ENCODE assay signal across 18 cellular contexts in the genomic region with DNA sequence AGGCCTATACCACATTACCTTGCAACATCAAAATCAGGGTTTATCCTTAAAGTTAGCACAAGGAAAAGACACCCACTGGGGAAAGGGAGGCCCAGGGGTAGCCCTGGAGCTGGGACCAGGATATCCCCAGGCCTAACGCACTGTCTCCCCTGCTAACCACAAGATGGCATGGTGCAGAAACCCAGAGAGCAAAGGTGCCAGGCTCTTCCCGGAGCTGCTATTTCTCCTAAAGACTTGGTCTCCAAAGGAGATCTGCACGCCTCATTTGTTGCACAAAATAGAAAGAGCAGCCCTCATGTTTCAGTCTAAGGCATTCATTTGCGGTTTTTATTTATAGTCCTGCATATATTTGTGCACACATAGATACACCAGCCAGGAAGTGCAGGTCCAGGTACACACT.
DNase-seq lines count a peak whose midpoint lies in the region; ATAC-seq and TF ChIP-seq lines count a peak whose summit lies in the region.
"Had no signal": no experiment of that assay in that cellular context is flagged by ENCODE, and none has a peak within 500 bp of the region (broad histone marks: within the 10 kb centered on the region; RNA-seq: fewer than 3 reads in every experiment).

No MANE protein-coding gene starts in this region.

- H3K9me3 Mint-ChIP-seq in type B pancreatic cell = peaks cover under 1% of the 10 kb centered on the region
- H3K9me3 Mint-ChIP-seq: CD4-positive, alpha-beta memory T cell had no signal

- no peak overlapping the region for H3K4me3 Mint-ChIP-seq in type B pancreatic cell
- H3K4me3 Mint-ChIP-seq: CD4-positive, alpha-beta memory T cell had no signal

- H3K36me3 Mint-ChIP-seq in type B pancreatic cell = peaks cover 8% of the 10 kb centered on the region
- H3K36me3 Mint-ChIP-seq: CD4-positive, alpha-beta memory T cell had no signal

- TF ChIP-seq CTCF in epithelial cell of proximal tubule (conservative IDR thresholded peaks at IDR 0.05; ENCODE audit: low read depth, low read length) (peak; percentile 12), type B pancreatic cell (conservative IDR thresholded peaks at IDR 0.05) (peak; percentile 31), breast epithelium (IDR thresholded peaks at IDR 0.05) (no peak)

- peak overlapping the region; percentile 61 for H3K27ac Mint-ChIP-seq in type B pancreatic cell
- H3K27ac Mint-ChIP-seq: CD4-positive, alpha-beta memory T cell had no signal

- no peak for ATAC-seq in activated CD4-positive, CD25-positive, alpha-beta regulatory T cell treated with anti-CD3 and anti-CD28 coated beads, Interleukin-2, amount 50 U/mL, for 24 hours
- no peak for ATAC-seq in GM19463 (IDR thresholded peaks at IDR 0.05; ENCODE audit: unreplicated experiment)
- ATAC-seq: heart right ventricle, left lobe of liver had no signal

- no peak for TF ChIP-seq POLR2A in breast epithelium (IDR thresholded peaks at IDR 0.05)

- no peaks in the 10 kb centered on the region for H3K27me3 Mint-ChIP-seq in type B pancreatic cell

- no peaks in the 10 kb centered on the region for H3K36me3 ChIP-seq in breast epithelium
- H3K36me3 ChIP-seq: esophagus squamous epithelium, heart right ventricle, tibial nerve had no signal

- H3K4me1 ChIP-seq in breast epithelium = no peaks in the 10 kb centered on the region
- H3K4me1 ChIP-seq: heart right ventricle, tibial nerve had no signal

- H3K9me3 ChIP-seq in breast epithelium = peaks cover 0 to 7% of the 10 kb centered on the region in 2 donors
- H3K9me3 ChIP-seq: esophagus squamous epithelium had no signal

- peak; percentile 22 for DNase-seq in NCI-H146 (lab: John Stamatoyannopoulos, UW)
- no peak for DNase-seq in NCI-H146 treated with DMSO at 0.1 percent for 48 hours (lab: John Stamatoyannopoulos, UW; ENCODE audit: unreplicated experiment)
- peak; percentile 84 for DNase-seq in NCI-H345 (lab: John Stamatoyannopoulos, UW)
- DNase-seq in epithelial cell of proximal tubule (ENCODE audit: low read depth) = no peak
- no peak for DNase-seq in type B pancreatic cell (ENCODE audit: extremely low spot score, unreplicated experiment)
- no peak for DNase-seq in breast epithelium (ENCODE audit: low spot score in 2 of 2)
- DNase-seq: 8988T; activated CD4-positive, alpha-beta T cell treated with anti-CD3 and anti-CD28 coated beads, Interleukin-2, amount 50 U/mL, for 4 hours; CD4-positive, alpha-beta memory T cell; esophagus squamous epithelium; heart right ventricle; SHP77 treated with DMSO at 0.1 percent for 48 hours; stimulated activated CD4-positive, alpha-beta T cell treated with anti-CD3 and anti-CD28 coated beads, Interleukin-1b, Interleukin-23, amount 100 ng/mL, for 48 hours had no signal

- H3K27me3 ChIP-seq in breast epithelium = no peaks in the 10 kb centered on the region
- H3K27me3 ChIP-seq: esophagus squamous epithelium, tibial nerve had no signal

- peaks cover 47% of the 10 kb centered on the region for H3K4me1 Mint-ChIP-seq in type B pancreatic cell (ENCODE audit: unreplicated experiment)

- no peak overlapping the region for H3K27ac ChIP-seq in breast epithelium
- H3K27ac ChIP-seq: coronary artery, esophagus squamous epithelium, heart right ventricle, tibial nerve had no signal

- H3K4me3 ChIP-seq in epithelial cell of proximal tubule (ENCODE audit: low read depth, low read length) = no peak overlapping the region
- H3K4me3 ChIP-seq in breast epithelium = no peak overlapping the region
- H3K4me3 ChIP-seq: coronary artery, esophagus squamous epithelium, heart right ventricle, tibial nerve had no signal

- intact Hi-C loops in breast epithelium (cut with DNase I; ENCODE audit: low total_unique reads) = loop anchor here (10.0 kb wide), 1 partner anchor 1595 kb away; no protein-coding TSS in a partner anchor

Comparison
In these comparisons a context has a peak if more than half of its experiments do, and no peak if none do; other contexts are left out.
1. DNase-seq: peak in NCI-H146 (single experiment) and NCI-H345 (single experiment); none in NCI-H146 treated with DMSO at 0.1 percent for 48 hours (single experiment), epithelial cell of proximal tubule (single experiment), type B pancreatic cell (single experiment) and breast epithelium (0 of 2).
2. CTCF ChIP-seq: peak in epithelial cell of proximal tubule (single experiment) and type B pancreatic cell (single experiment); none in breast epithelium (0 of 3).